1 cellular context compared by ENCODE assay signal in the genomic region with DNA sequence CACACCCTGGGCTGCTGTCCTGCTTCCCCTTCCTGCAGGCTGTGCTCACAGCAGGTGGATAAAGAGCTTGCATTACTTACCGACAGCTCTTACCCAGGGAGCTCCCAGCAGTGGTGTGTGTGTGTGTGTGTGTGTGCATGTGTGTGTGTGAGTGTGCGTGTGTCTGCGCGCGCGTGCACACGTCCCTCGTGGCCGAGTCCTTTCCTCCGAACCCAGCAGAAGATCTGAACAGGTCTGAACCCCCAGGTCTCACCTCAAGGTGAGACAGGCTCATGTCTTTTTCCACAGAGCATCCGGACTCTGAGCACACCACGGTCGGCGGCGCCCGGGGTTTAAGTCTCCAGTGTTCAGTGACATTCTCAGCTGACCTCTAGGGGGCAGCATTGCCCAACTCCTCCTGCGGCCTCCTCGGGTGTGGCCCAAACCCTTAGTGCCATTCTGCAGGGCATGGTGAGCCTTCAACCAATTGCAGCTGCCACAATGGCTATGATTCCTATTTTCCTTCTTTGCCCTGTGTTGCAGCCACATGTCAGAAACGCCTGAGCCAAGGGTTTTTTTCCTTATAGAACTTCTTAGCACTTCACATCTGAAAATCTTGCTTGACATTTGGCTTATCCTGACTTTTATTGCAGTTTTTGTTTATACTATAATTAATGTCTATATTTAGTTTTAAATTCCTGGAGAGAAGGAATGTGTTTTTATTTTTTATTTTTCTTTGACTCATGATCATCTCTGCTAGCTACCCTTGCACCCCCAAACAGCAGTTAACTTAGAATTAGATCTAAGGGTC.
TF ChIP-seq lines count a peak whose summit lies in the region.

No MANE protein-coding gene starts in this region.

TF ChIP-seq in HEK293, 187 proteins besides CTCF, POLR2A, EP300 and RAD21 (continued from another document):
- no peak for TF ChIP-seq ZNF133 (tag by site-specific recombination; IDR thresholded peaks at IDR 0.05)
- TF ChIP-seq ZSCAN30 (tag by site-specific recombination; IDR thresholded peaks at IDR 0.05) = no peak
- TF ChIP-seq ZBTB20 (tag by site-specific recombination; IDR thresholded peaks at IDR 0.05) = peak; percentile 48; the same call in 1 of the 2 replicates
- peak; percentile 58; the same call in 1 of the 2 replicates for TF ChIP-seq TRIM28 (IDR thresholded peaks at IDR 0.05; ENCODE audit: borderline replicate concordance, low read length)
- TF ChIP-seq IKZF3 (tag by site-specific recombination; IDR thresholded peaks at IDR 0.05) = no peak
- TF ChIP-seq ZNF654 (tag by site-specific recombination; IDR thresholded peaks at IDR 0.05; ENCODE audit: low read depth) = peak; percentile 59
- TF ChIP-seq KLF8 (tag by site-specific recombination; IDR thresholded peaks at IDR 0.05) = peak; percentile 51; the same call in 1 of the 2 replicates
- TF ChIP-seq ZNF214 (tag by site-specific recombination; IDR thresholded peaks at IDR 0.05; ENCODE audit: borderline replicate concordance) = no peak
- TF ChIP-seq ZBTB48 (tag by site-specific recombination; IDR thresholded peaks at IDR 0.05) = peak; percentile 22; the same call in 1 of the 2 replicates
- TF ChIP-seq ZIC2 (tag by site-specific recombination; IDR thresholded peaks at IDR 0.05) = peak; percentile 88
